ENCODE assay signal across 1 cellular context in genomic region chr19:15551183-15552004, GRCh38.
TF ChIP-seq lines count a peak whose summit lies in the region.

No MANE protein-coding gene starts in this region.

TF ChIP-seq in K562, 482 proteins besides CTCF, POLR2A, EP300 and RAD21 (continued from another document):
- TF ChIP-seq ZNF639 (CRISPR knock-in tag; conservative IDR thresholded peaks at IDR 0.05 in 1 of 2, IDR thresholded peaks at IDR 0.05 in 1 of 2) (no peak), SMARCC2 (IDR thresholded peaks at IDR 0.05; ENCODE audit: low read depth) (no peak), JUN (IDR thresholded peaks at IDR 0.05; ENCODE audit: borderline replicate concordance, low read depth, low read length) (no peak), JUN (CRISPR knock-in tag; IDR thresholded peaks at IDR 0.05; ENCODE audit: borderline replicate concordance) (no peak), JUND (IDR thresholded peaks at IDR 0.05; ENCODE audit: borderline replicate concordance, low read depth, low read length) (0 out of 2 replicates have a peak, but pooled peaks have one; percentile 5), JUND (tag; IDR thresholded peaks at IDR 0.05; ENCODE audit: borderline replicate concordance, low read depth, low read length) (no peak), IRF1 (CRISPR knock-in tag; IDR thresholded peaks at IDR 0.05; ENCODE audit: borderline replicate concordance) (no peak), ZNF586 (CRISPR knock-in tag; conservative IDR thresholded peaks at IDR 0.05) (no peak), SMARCE1 (IDR thresholded peaks at IDR 0.05) (no peak), RBM39 (optimal IDR thresholded peaks at IDR 0.05; ENCODE audit: low read depth, low read length) (no peak), ZNF232 (CRISPR knock-in tag; IDR thresholded peaks at IDR 0.05) (no peak), ZBTB12 (CRISPR knock-in tag; IDR thresholded peaks at IDR 0.05) (no peak), NFIC (IDR thresholded peaks at IDR 0.05) (peak; percentile 73), AFF4 (CRISPR knock-in tag; IDR thresholded peaks at IDR 0.05) (no peak), PKNOX1 (IDR thresholded peaks at IDR 0.05) (no peak), SNIP1 (IDR thresholded peaks at IDR 0.05; ENCODE audit: low read depth) (no peak), NCOA2 (IDR thresholded peaks at IDR 0.05; ENCODE audit: partially characterized antibody in 2 of 2) (no peak), BCL6 (CRISPR knock-in tag; IDR thresholded peaks at IDR 0.05) (no peak), TRIM25 (IDR thresholded peaks at IDR 0.05; ENCODE audit: borderline replicate concordance) (no peak), EGR1 (conservative IDR thresholded peaks at IDR 0.05) (peak; percentile 52; the same call in 1 of the 2 replicates), FOXP4 (CRISPR knock-in tag; IDR thresholded peaks at IDR 0.05; ENCODE audit: borderline replicate concordance) (no peak), KDM1A (IDR thresholded peaks at IDR 0.05) (no peak), HDGF (IDR thresholded peaks at IDR 0.05) (no peak)
